ENCODE assay signal across 8 cellular contexts in the genomic region with DNA sequence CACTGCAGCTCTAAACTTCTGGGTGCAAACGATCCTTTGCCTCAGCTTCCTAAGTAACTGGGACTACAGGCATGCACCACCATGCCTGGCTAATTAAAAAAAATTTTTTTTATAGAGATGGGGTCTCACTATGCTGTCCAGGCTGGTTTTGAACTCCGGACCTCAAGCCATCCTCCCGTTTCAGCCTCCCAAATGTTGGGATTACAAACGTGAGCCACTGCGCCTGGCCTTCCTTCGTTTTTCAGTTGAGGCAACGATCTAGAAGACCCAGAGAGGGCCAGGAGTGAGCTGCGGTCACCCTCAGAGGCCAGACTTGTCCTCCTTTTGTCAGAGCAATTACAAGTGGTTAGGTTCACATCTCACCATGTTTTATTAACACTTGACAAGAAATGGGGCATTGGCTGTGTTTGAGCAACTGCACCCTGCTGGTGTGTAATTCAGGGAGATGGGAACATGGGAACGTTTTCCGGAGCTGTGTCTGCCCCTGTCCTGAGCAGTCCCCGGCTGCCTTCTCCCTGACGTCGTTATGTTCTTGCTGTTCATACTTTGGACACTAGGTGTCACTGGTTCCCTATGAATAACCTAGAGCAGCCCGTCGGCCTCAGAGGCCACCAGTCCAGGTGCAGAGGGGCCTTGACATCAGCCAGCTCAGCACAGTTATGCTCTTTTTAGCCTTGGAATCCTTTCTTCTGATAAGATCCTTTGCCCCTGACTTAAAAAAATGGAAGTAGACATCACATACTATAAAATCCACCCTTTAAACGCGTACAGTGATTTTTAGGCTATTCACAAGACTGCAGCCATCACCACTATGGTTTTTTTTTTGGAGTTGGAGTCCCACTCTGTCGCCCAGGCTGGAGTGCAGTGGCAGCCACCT.
DNase-seq lines count a peak whose midpoint lies in the region; ATAC-seq and TF ChIP-seq lines count a peak whose summit lies in the region.

No MANE protein-coding gene starts in this region.

- no peak overlapping the region for H3K4me3 ChIP-seq in BJ (ENCODE audit: low read depth, low read length)

- DNase-seq in BJ (ENCODE audit: low read depth) (peak; percentile 4), NCI-H2196 treated with DMSO at 0.1 percent for 48 hours (lab: John Stamatoyannopoulos, UW; ENCODE audit: unreplicated experiment) (peak; percentile 68), cerebellar cortex (ENCODE audit: low spot score) (peak; percentile 79), left lobe of liver (ENCODE audit: low spot score) (peak; percentile 60)
- peak; percentile 21 to 30 for DNase-seq in stimulated activated CD4-positive, alpha-beta T cell treated with anti-CD3 and anti-CD28 coated beads, Interleukin-4, amount 100 ng/mL, for 48 hours (ENCODE audit: low read depth in 2 of 2)

- CTCF ChIA-PET in BJ (lab: Yijun Ruan, JAX): interaction anchor here (0.6 to 2.8 kb wide), 12 partner anchors 9 to 1910 kb away, joined by 3 to 14 read pairs (median 4); no protein-coding TSS in a partner anchor

- peak; percentile 79 for TF ChIP-seq CTCF in BJ (IDR thresholded peaks at IDR 0.05; ENCODE audit: insufficient read depth, low read depth, low read length)

- H3K36me3 ChIP-seq in BJ (ENCODE audit: control insufficient read depth, insufficient read depth, low read length): no peaks in the 10 kb centered on the region

- POLR2A ChIA-PET in BJ (lab: Charles Lee): no interaction called here

- peak; percentile 97 for ATAC-seq in GM18909 (IDR thresholded peaks at IDR 0.05; ENCODE audit: poor library complexity, unreplicated experiment)
- ATAC-seq in HG03135 (IDR thresholded peaks at IDR 0.05; ENCODE audit: unreplicated experiment): peak; percentile 94
- ATAC-seq in activated CD4-positive, CD25-positive, alpha-beta regulatory T cell treated with anti-CD3 and anti-CD28 coated beads, Interleukin-2, amount 50 U/mL, for 24 hours: peak; percentile 65
- ATAC-seq in left lobe of liver: peak; percentile 99

- H3K27me3 ChIP-seq in BJ (ENCODE audit: control insufficient read depth, insufficient read depth, low read length): peaks cover 1% of the 10 kb centered on the region; the same call in 1 of the 2 replicates

Comparison
In these comparisons a context has a peak if more than half of its experiments do, and no peak if none do; other contexts are left out.
1. DNase-seq: peak in every context shown above with its lines; median percentile 79 in cerebellar cortex; 68 in NCI-H2196 treated with DMSO at 0.1 percent for 48 hours; 60 in left lobe of liver; 26 in stimulated activated CD4-positive, alpha-beta T cell treated with anti-CD3 and anti-CD28 coated beads, Interleukin-4, amount 100 ng/mL, for 48 hours; 4 in BJ.